ENCODE assay signal across 28 cellular contexts in genomic region chrX:31524182-31524581, GRCh38.
"Had no signal": no experiment of that assay in that cellular context is flagged by ENCODE, and none has a peak within 500 bp of the region (broad histone marks: within the 10 kb centered on the region; RNA-seq: fewer than 3 reads in every experiment).

No MANE protein-coding gene starts in this region.

- H3K27me3 ChIP-seq: adrenal gland, ascending aorta, brain microvascular endothelial cell, neutrophil, sigmoid colon, stomach, thyroid gland, upper lobe of left lung, vagina had no signal

- H3K36me3 ChIP-seq: adrenal gland, ascending aorta, brain microvascular endothelial cell, neutrophil, sigmoid colon, stomach, thyroid gland, upper lobe of left lung, vagina, WERI-Rb-1 had no signal

- ATAC-seq: activated CD4-positive, CD25-positive, alpha-beta regulatory T cell treated with anti-CD3 and anti-CD28 coated beads, Interleukin-2, amount 50 U/mL, for 24 hours; left ventricle myocardium superior; natural killer cell treated with Interleukin-12 subunit alpha and Interleukin-12 subunit beta and Interleukin-15 and Interleukin-18, amount 100 ng/mL, for 72 hours; stimulated activated naive B cell treated with anti-CD40 and anti-IgM and Interleukin-4, amounts not matched to agents 10 μg/mL and 1 μg/mL and 100 μg/mL, for 72 hours; T-helper 17 cell had no signal

- H3K9me3 ChIP-seq: adrenal gland, ascending aorta, mucosa of descending colon, neutrophil, sigmoid colon, stomach, thyroid gland, upper lobe of left lung, vagina had no signal

- DNase-seq: activated CD4-positive, alpha-beta T cell treated with anti-CD3 and anti-CD28 coated beads for 48 hours; activated CD4-positive, alpha-beta T cell treated with anti-CD3 and anti-CD28 coated beads, Interleukin-2, amount 50 U/mL, for 48 hours; activated CD8-positive, alpha-beta memory T cell treated with anti-CD3 and anti-CD28 coated beads, Interleukin-2, amount 50 U/mL, for 4 hours; activated effector memory CD4-positive, alpha-beta T cell treated with anti-CD3 and anti-CD28 coated beads, Interleukin-2, amount 50 U/mL, for 16 hours; activated naive CD4-positive, alpha-beta T cell treated with anti-CD3 and anti-CD28 coated beads for 36 hours; activated naive CD8-positive, alpha-beta T cell treated with anti-CD3 and anti-CD28 coated beads for 36 hours; activated T-cell treated with anti-CD3 and anti-CD28 coated beads, Interleukin-2, amount 50 U/mL, for 1 hour; adrenal gland; brain microvascular endothelial cell; caudate nucleus; foreskin melanocyte; left ventricle myocardium superior; mucosa of descending colon; retina; sigmoid colon; stimulated activated CD4-positive, alpha-beta T cell treated with anti-CD3 and anti-CD28 coated beads, Interleukin-1b, Interleukin-23, amount 100 ng/mL, for 48 hours; stimulated activated naive B cell treated with anti-CD40 and anti-IgM and Interleukin-4, amounts not matched to agents 10 μg/mL and 1 μg/mL and 100 μg/mL, for 72 hours; stomach; T-helper 17 cell; T1000; thyroid gland; upper lobe of left lung; WERI-Rb-1 had no signal

- H3K4me1 ChIP-seq: adrenal gland, ascending aorta, sigmoid colon, stomach, thyroid gland, upper lobe of left lung, vagina had no signal

- H3K4me3 ChIP-seq: adrenal gland, ascending aorta, mucosa of descending colon, sigmoid colon, stomach, thyroid gland, upper lobe of left lung, vagina had no signal

- H3K27ac ChIP-seq: adrenal gland, ascending aorta, brain microvascular endothelial cell, neutrophil, sigmoid colon, stomach, thyroid gland, upper lobe of left lung, vagina, WERI-Rb-1 had no signal
